9 cellular contexts compared by ENCODE assay signal in the genomic region with DNA sequence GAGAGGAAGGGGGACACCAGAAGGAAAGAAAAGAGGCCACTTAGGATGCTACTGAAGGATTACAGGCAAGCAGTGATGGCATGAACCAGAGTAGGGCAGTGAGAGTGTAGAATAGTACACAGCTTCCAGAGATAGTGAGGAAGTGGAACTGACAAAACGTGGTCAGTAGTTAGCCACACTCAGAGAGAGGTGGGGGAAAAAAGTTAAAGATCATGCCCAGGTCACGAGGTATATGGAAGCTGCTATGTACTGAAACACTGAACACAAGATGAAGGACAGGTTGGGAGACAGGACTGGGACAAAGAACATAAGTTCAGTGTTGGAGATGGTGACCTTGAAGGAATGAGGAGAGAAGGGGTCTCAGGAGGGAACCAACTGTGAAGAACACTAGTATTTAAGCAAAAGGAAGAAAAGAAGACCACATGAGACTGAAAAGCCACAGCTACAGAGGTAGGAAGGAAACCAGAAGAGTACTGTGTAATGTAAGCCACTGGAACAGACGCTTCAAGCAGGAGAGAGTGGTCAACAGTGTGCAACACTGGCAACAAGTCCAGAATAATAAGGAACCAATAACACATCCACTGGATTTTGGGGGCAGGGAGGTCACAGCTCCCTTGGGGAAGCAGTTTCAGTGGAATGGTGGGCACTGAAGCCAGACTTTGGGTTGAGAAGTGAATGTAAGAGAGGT. TPM values are rescaled to one million over a fixed set of nuclear protein-coding genes. Genes with fewer than 3 reads are reported as not detected.
DNase-seq lines count a peak whose midpoint lies in the region; ATAC-seq, FAIRE-seq and TF ChIP-seq lines count a peak whose summit lies in the region.
"Had no signal": no experiment of that assay in that cellular context is flagged by ENCODE, and none has a peak within 500 bp of the region (broad histone marks: within the 10 kb centered on the region; RNA-seq: fewer than 3 reads in every experiment).

No MANE protein-coding gene starts in this region.

- no peak overlapping the region for H3K27ac ChIP-seq in pancreas
- no peak overlapping the region for H3K27ac ChIP-seq in prostate gland
- H3K27ac ChIP-seq: SJCRH30 had no signal

- H3K9me3 Mint-ChIP-seq in T-helper 1 cell treated with Interleukin-12 subunit alpha and Interleukin-12 subunit beta and Interleukin-4 antibody, amounts not matched to agents 30 μg/mL and 1 μg/mL, for 36 hours, result no peaks in the 10 kb centered on the region
- H3K9me3 Mint-ChIP-seq in activated CD4-positive, alpha-beta T cell treated with anti-CD3 and anti-CD28 coated beads for 36 hours (ENCODE audit: low read depth), result no peaks in the 10 kb centered on the region

- WGBS in pancreas, 2 donors, result 72 to 79% methylated on average over 3 of the region's 3 CpGs
- WGBS in prostate gland, result 76% methylated on average over 3 of the region's 3 CpGs

- CTCF ChIA-PET in activated CD4-positive, alpha-beta T cell treated with anti-CD3 and anti-CD28 coated beads for 36 hours (lab: Charles Lee), result interaction anchor here (0.5 kb wide), 2 partner anchors 94 to 291 kb away, joined by 4 read pairs; no protein-coding TSS in a partner anchor

- peaks cover 12 to 29% (median 24%) of the 10 kb centered on the region in 3 donors for H3K4me1 ChIP-seq in pancreas
- H3K4me1 ChIP-seq in prostate gland (replicated peaks), result no peaks in the 10 kb centered on the region
- H3K4me1 ChIP-seq: SJCRH30 had no signal

- H3K4me3 ChIP-seq in pancreas (no peak overlapping the region), prostate gland (no peak overlapping the region)
- H3K4me3 ChIP-seq: SJCRH30 had no signal

- ATAC-seq in HG02588 (IDR thresholded peaks at IDR 0.05; ENCODE audit: unreplicated experiment) (peak; percentile 62), pancreas (peak in 3 of 4 donors; percentile 17 to 52 (median 20))
- ATAC-seq in activated CD4-positive, alpha-beta T cell treated with anti-CD3 and anti-CD28 coated beads for 36 hours, result no peak

- intact Hi-C loops in pancreas (cut with DNase I), result no loop called here
- intact Hi-C loops in prostate gland (cut with DNase I), result no loop called here
- intact Hi-C loops in activated CD4-positive, alpha-beta T cell treated with anti-CD3 and anti-CD28 coated beads for 36 hours (cut with DNase I, micrococcal nuclease), result no loop called here

- no peaks in the 10 kb centered on the region for H3K27me3 ChIP-seq in pancreas
- H3K27me3 ChIP-seq in prostate gland (replicated peaks; ENCODE audit: insufficient read depth), result no peaks in the 10 kb centered on the region
- H3K27me3 ChIP-seq: SJCRH30 had no signal

- H3K4me1 Mint-ChIP-seq in T-helper 1 cell treated with Interleukin-12 subunit alpha and Interleukin-12 subunit beta and Interleukin-4 antibody, amounts not matched to agents 30 μg/mL and 1 μg/mL, for 36 hours (ENCODE audit: low read depth), result peaks cover 46% of the 10 kb centered on the region
- peaks cover 2% of the 10 kb centered on the region for H3K4me1 Mint-ChIP-seq in activated CD4-positive, alpha-beta T cell treated with anti-CD3 and anti-CD28 coated beads for 36 hours

- POLR2A ChIA-PET in activated CD4-positive, alpha-beta T cell treated with anti-CD3 and anti-CD28 coated beads for 36 hours (lab: Charles Lee), result no interaction called here

- peaks cover 31% of the 10 kb centered on the region for H3K36me3 Mint-ChIP-seq in T-helper 1 cell treated with Interleukin-12 subunit alpha and Interleukin-12 subunit beta and Interleukin-4 antibody, amounts not matched to agents 30 μg/mL and 1 μg/mL, for 36 hours (ENCODE audit: low read depth)
- peaks cover 19% of the 10 kb centered on the region for H3K36me3 Mint-ChIP-seq in activated CD4-positive, alpha-beta T cell treated with anti-CD3 and anti-CD28 coated beads for 36 hours (ENCODE audit: low read depth)

- DNase-seq in T-helper 1 cell (no peak), NOMO-1 (lab: John Stamatoyannopoulos, UW; ENCODE audit: unreplicated experiment in 2 of 2) (peak; percentile 43 to 69), pancreas (no peak), SW 1271 (lab: John Stamatoyannopoulos, UW) (no peak), prostate gland (ENCODE audit: low spot score) (no peak)
- DNase-seq in activated CD4-positive, alpha-beta T cell treated with anti-CD3 and anti-CD28 coated beads for 36 hours, result no peak
- DNase-seq: SJCRH30 had no signal

- H3K27me3 Mint-ChIP-seq in T-helper 1 cell treated with Interleukin-12 subunit alpha and Interleukin-12 subunit beta and Interleukin-4 antibody, amounts not matched to agents 30 μg/mL and 1 μg/mL, for 36 hours (ENCODE audit: low read depth), result no peaks in the 10 kb centered on the region
- H3K27me3 Mint-ChIP-seq in activated CD4-positive, alpha-beta T cell treated with anti-CD3 and anti-CD28 coated beads for 36 hours, result no peaks in the 10 kb centered on the region

- H3K36me3 ChIP-seq in pancreas (no peaks in the 10 kb centered on the region), prostate gland (no peaks in the 10 kb centered on the region)
- H3K36me3 ChIP-seq: SJCRH30 had no signal

- H3K9me3 ChIP-seq in pancreas (no peaks in the 10 kb centered on the region), prostate gland (no peaks in the 10 kb centered on the region)
- H3K9me3 ChIP-seq: SJCRH30 had no signal

- H3K4me3 Mint-ChIP-seq in T-helper 1 cell treated with Interleukin-12 subunit alpha and Interleukin-12 subunit beta and Interleukin-4 antibody, amounts not matched to agents 30 μg/mL and 1 μg/mL, for 36 hours, result peak overlapping the region; percentile 40
- no peak overlapping the region for H3K4me3 Mint-ChIP-seq in activated CD4-positive, alpha-beta T cell treated with anti-CD3 and anti-CD28 coated beads for 36 hours

- H3K27ac Mint-ChIP-seq in T-helper 1 cell treated with Interleukin-12 subunit alpha and Interleukin-12 subunit beta and Interleukin-4 antibody, amounts not matched to agents 30 μg/mL and 1 μg/mL, for 36 hours, result peak overlapping the region; percentile 68
- H3K27ac Mint-ChIP-seq in activated CD4-positive, alpha-beta T cell treated with anti-CD3 and anti-CD28 coated beads for 36 hours, result no peak overlapping the region

- no peak for FAIRE-seq in pancreas (lab: Jason Lieb, UNC)

- TF ChIP-seq CTCF in pancreas (IDR thresholded peaks at IDR 0.05) (no peak), prostate gland (IDR thresholded peaks at IDR 0.05) (no peak)

- TF ChIP-seq POLR2A in prostate gland (IDR thresholded peaks at IDR 0.05), result no peak

RNA-seq across cellular contexts. Expression of a gene that starts 45.5 kb away (rescaled TPM):
- 10 to 100 TPM; 72.7 to 92.8 (median 82.4) TPM for total RNA-seq in pancreas
- polyA plus RNA-seq in pancreas, result 10 to 100 TPM; 21.0 to 30.8 TPM
- 100 to 1,000 TPM in 1 of 2 donors, 10 to 100 TPM in 1; 80.0 to 104 TPM for total RNA-seq in prostate gland
- 100 to 1,000 TPM in 1 of 2 experiments, 10 to 100 TPM in 1; 87.6 to 131 TPM for total RNA-seq in activated CD4-positive, alpha-beta T cell treated with anti-CD3 and anti-CD28 coated beads for 36 hours

Comparison
In these comparisons a context has a peak if more than half of its experiments do, and no peak if none do; other contexts are left out.
1. DNase-seq: peak in NOMO-1 (2 of 2); none in T-helper 1 cell (0 of 5), pancreas (0 of 6), SW 1271 (0 of 2), prostate gland (single experiment) and activated CD4-positive, alpha-beta T cell treated with anti-CD3 and anti-CD28 coated beads for 36 hours (single experiment).